In genomic region chr11:128653828-128654231, GRCh38 we compare ENCODE assay signal across 1 cellular context.
A peak's percentile ranks its signal among the peaks of the same experiment; 100 is the strongest.
TF ChIP-seq lines count a peak whose summit lies in the region.

No MANE protein-coding gene starts in this region.

TF ChIP-seq in H1, 55 proteins besides CTCF, POLR2A, EP300 and RAD21 (continued from another document):
- TF ChIP-seq ZNF274 (IDR thresholded peaks at IDR 0.05; ENCODE audit: borderline replicate concordance, extremely low read depth, low read length) (no peak), TCF12 (IDR thresholded peaks at IDR 0.05; ENCODE audit: low read depth, low read length) (no peak), KDM1A (IDR thresholded peaks at IDR 0.05; ENCODE audit: borderline replicate concordance, low read length) (no peak), NANOG (IDR thresholded peaks at IDR 0.05; ENCODE audit: insufficient read depth, low read depth, low read length, poor library complexity, severe bottlenecking) (no peak), TBP (IDR thresholded peaks at IDR 0.05; ENCODE audit: low read depth, low read length) (no peak), RFX5 (IDR thresholded peaks at IDR 0.05; ENCODE audit: borderline replicate concordance, low read depth, low read length) (no peak), BCL11A (IDR thresholded peaks at IDR 0.05; ENCODE audit: low read depth in 2 of 2, low read length in 2 of 2) (no peak), MAFK (IDR thresholded peaks at IDR 0.05; ENCODE audit: low read depth, low read length) (peak; percentile 92), RXRA (IDR thresholded peaks at IDR 0.05; ENCODE audit: insufficient read depth, low read depth, low read length) (no peak), SAP30 (IDR thresholded peaks at IDR 0.05; ENCODE audit: insufficient read depth, insufficient replicate concordance, low read length) (no peak), RNF2 (IDR thresholded peaks at IDR 0.05; ENCODE audit: borderline replicate concordance, low read depth, low read length, missing control alignments, poor library complexity, severe bottlenecking) (no peak), CEBPB (IDR thresholded peaks at IDR 0.05; ENCODE audit: low read depth, low read length) (no peak), SIRT6 (IDR thresholded peaks at IDR 0.05; ENCODE audit: low read length) (no peak), CBX5 (IDR thresholded peaks at IDR 0.05; ENCODE audit: low read depth, low read length) (no peak), SRF (IDR thresholded peaks at IDR 0.05; ENCODE audit: low read depth, low read length) (no peak), YY1 (IDR thresholded peaks at IDR 0.05; ENCODE audit: low read depth, low read length) (no peak), SUZ12 (IDR thresholded peaks at IDR 0.05; ENCODE audit: low read length) (no peak), SP2 (IDR thresholded peaks at IDR 0.05; ENCODE audit: low read length) (no peak), JUND (IDR thresholded peaks at IDR 0.05; ENCODE audit: low read length) (no peak), CBX8 (IDR thresholded peaks at IDR 0.05; ENCODE audit: borderline replicate concordance, low read depth, low read length) (no peak)
